8 cellular contexts compared by ENCODE assay signal in the genomic region with DNA sequence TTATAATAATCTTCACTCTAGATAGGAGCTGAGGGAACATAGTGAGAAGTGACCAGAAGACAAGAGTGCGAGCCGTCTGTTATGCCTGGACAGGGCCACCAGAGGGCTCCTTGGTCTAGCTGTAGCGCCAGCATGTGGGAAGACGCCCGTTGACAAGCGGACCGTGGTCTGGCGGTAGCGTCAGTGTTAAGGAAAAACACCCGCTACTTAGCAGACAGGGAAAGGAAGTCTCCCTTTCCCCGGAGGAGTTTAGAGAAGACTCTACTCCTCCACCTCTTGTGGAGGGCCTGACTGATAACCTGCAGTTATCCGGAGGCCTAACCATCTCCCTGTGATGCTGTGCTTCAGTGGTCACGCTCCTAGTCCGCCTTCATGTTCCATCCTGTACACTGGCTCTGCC.
DNase-seq lines count a peak whose midpoint lies in the region; TF ChIP-seq lines count a peak whose summit lies in the region.
"Not testable (repeated sequence)": the region's sequence is repeated elsewhere in the genome, so short reads cannot be mapped to it uniquely, and the experiment has no call there.

No MANE protein-coding gene starts in this region.

- H3K4me3 ChIP-seq in liver (ENCODE audit: low read depth in 1 of 3, low read length in 3 of 3), result not testable (repeated sequence)

- H3K9ac ChIP-seq in liver (ENCODE audit: low read depth in 1 of 2, low read length in 2 of 2), result not testable (repeated sequence)

- H3K9me3 ChIP-seq in liver (ENCODE audit: control insufficient read depth in 4 of 4, low read length in 3 of 4), result not testable (repeated sequence)

- not testable (repeated sequence) for H3K27ac ChIP-seq in epithelial cell of prostate; liver (ENCODE audit: low read depth in 1 of 2, low read length in 2 of 2)

- WGBS in liver, result 17% methylated on average over 14 of the region's 14 CpGs

- H3K27me3 ChIP-seq in liver (ENCODE audit: control insufficient read depth in 4 of 4, insufficient read depth in 4 of 4, low read length in 3 of 4), result not testable (repeated sequence)

- DNase-seq in AG08395 (ENCODE audit: low spot score) (peak; percentile 31), MV-4-11 (lab: John Stamatoyannopoulos, UW) (peak; percentile 55), SHP77 (lab: John Stamatoyannopoulos, UW) (peak; percentile 73 to 78), epithelial cell of prostate (ENCODE audit: low read depth, low spot score) (peak; percentile 5)
- not testable (repeated sequence) for DNase-seq in GM13976 (ENCODE audit: low spot score)
- DNase-seq in activated T-cell treated with anti-CD3 and anti-CD28 coated beads, Interleukin-2, amount 50 U/mL, for 1 hour, result peak; percentile 46
- peak; percentile 31 to 47 (median 34) for DNase-seq in stimulated activated CD4-positive, alpha-beta T cell treated with anti-CD3 and anti-CD28 coated beads, Interleukin-12 subunit alpha, Interleukin-12 subunit beta, amount 100 ng/mL, for 48 hours (ENCODE audit: low read depth in 2 of 3, low spot score in 1 of 3)

- not testable (repeated sequence) for H3K4me1 ChIP-seq in liver (ENCODE audit: control insufficient read depth in 4 of 4, insufficient read depth in 4 of 4, low read length in 3 of 4)

- TF ChIP-seq CTCF in GM13976 (IDR thresholded peaks at IDR 0.05; ENCODE audit: borderline replicate concordance, control extremely low read depth, extremely low read depth, insufficient read depth, missing control alignments), result peak; percentile 81
- TF ChIP-seq CTCF in liver (IDR thresholded peaks at IDR 0.05; ENCODE audit: low read depth, low read length, missing input control), result peak; percentile 74

- in situ Hi-C loops in GM13976 (cut with MboI; ENCODE audit: low sequenced_read_pairs, unreplicated experiment), result not testable (repeated sequence)

- TF ChIP-seq RAD21 in liver (IDR thresholded peaks at IDR 0.05), result peak; percentile 76 to 82

- not testable (repeated sequence) for H3K36me3 ChIP-seq in liver (ENCODE audit: control insufficient read depth in 4 of 4, insufficient read depth in 3 of 4, low read depth in 1 of 4, low read length in 3 of 4)
